In genomic region chr17:63304704-63305261, GRCh38 we compare ENCODE assay signal across 20 cellular contexts.
"Had no signal": no experiment of that assay in that cellular context is flagged by ENCODE, and none has a peak within 500 bp of the region (broad histone marks: within the 10 kb centered on the region; RNA-seq: fewer than 3 reads in every experiment).

No MANE protein-coding gene starts in this region.

- H3K4me1 ChIP-seq: SJCRH30 had no signal

- H3K36me3 ChIP-seq: SJCRH30 had no signal

- H3K4me3 ChIP-seq: SJCRH30 had no signal

- H3K27me3 ChIP-seq: SJCRH30 had no signal

- ATAC-seq: Panc1, PC-3, Right ventricle myocardium inferior, SK-N-SH treated with all-trans-retinoic acid at 6 μM for 48 hours had no signal

- DNase-seq: KBM-7, MV-4-11, NCI-H1048, NCI-H1105, NCI-H1417, NCI-H1436 treated with DMSO at 0.1 percent for 48 hours, NCI-H1694, NCI-H187 treated with DMSO at 0.1 percent for 48 hours, NCI-H2029 treated with DMSO at 0.1 percent for 48 hours, NCI-H2171 treated with DMSO at 0.1 percent for 48 hours, NCI-H345, NCI-H446 treated with DMSO at 0.1 percent for 48 hours, NCI-H510A treated with DMSO at 0.1 percent for 48 hours, NCI-H526, PC-3, SHP77 treated with DMSO at 0.1 percent for 48 hours, SJCRH30 had no signal

- H3K9me3 ChIP-seq: SJCRH30 had no signal

- H3K27ac ChIP-seq: SJCRH30 had no signal
